8 cellular contexts compared by ENCODE assay signal in the genomic region with DNA sequence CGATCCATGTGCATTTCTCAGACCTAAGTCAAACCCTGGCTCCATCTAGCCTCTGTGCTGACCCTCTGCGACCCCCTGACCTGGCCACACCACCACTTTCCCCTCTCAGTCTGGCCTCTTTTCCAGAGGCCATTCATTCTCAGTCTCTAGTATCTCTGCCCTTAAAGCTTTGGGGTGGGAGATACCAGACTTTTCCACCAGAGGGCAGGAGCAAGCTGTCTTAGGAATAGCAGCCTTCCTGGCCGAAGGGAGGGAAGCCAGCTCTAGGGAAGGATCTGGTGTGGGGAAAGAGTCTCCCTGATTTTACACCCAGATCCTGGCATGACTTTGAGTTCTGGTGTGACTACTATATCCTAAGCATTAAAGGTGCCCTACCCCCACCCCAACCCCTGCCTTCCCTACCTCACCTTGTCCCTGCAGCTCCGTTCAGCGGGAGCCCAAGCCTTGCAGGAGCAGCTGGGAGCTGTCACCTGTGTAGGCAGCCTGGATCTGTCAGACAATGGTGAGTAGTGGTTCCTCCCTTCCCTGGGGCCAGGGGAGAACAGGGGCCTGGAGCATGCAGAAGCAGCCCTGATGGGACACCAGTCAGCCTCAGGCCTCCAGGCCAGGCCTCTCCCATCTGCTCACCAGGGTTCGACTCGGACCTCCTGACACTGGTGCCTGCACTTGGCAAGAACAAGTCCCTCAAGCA. TPM values are rescaled to one million over a fixed set of nuclear protein-coding genes. Genes with fewer than 3 reads are reported as not detected.
DNase-seq lines count a peak whose midpoint lies in the region; ATAC-seq lines count a peak whose summit lies in the region.

No MANE protein-coding gene starts in this region.

- H3K9me3 Mint-ChIP-seq in activated naive CD8-positive, alpha-beta T cell treated with anti-CD3 and anti-CD28 coated beads, Interleukin-2, amount 10 ng/mL, durations not matched to agents 7 days and 5 days, result no peaks in the 10 kb centered on the region

- ATAC-seq in HG03175 (IDR thresholded peaks at IDR 0.05; ENCODE audit: unreplicated experiment) (peak; percentile 54), GM18867 (IDR thresholded peaks at IDR 0.05; ENCODE audit: unreplicated experiment) (no peak)
- peak; percentile 63 for ATAC-seq in activated naive CD8-positive, alpha-beta T cell treated with anti-CD3 and anti-CD28 coated beads, Interleukin-2, amount 10 ng/mL, durations not matched to agents 7 days and 5 days (ENCODE audit: low read depth)

- H3K4me3 Mint-ChIP-seq in activated naive CD8-positive, alpha-beta T cell treated with anti-CD3 and anti-CD28 coated beads, Interleukin-2, amount 10 ng/mL, durations not matched to agents 7 days and 5 days, result no peak overlapping the region

- POLR2A ChIA-PET in activated naive CD8-positive, alpha-beta T cell treated with anti-CD3 and anti-CD28 coated beads, Interleukin-2, amount 10 ng/mL, durations not matched to agents 7 days and 5 days (lab: Charles Lee), result interaction anchor here (0.7 to 4.3 kb wide), 10 partner anchors 17 to 245 kb away, joined by 3 to 35 read pairs (median 6); a partner anchor contains a TSS

- DNase-seq in 8988T, result peak; percentile 82
- peak; percentile 68 for DNase-seq in ELF-1 (ENCODE audit: low read depth, low spot score)
- DNase-seq in NCI-H82 (lab: John Stamatoyannopoulos, UW), result peak; percentile 89
- no peak for DNase-seq in activated naive CD8-positive, alpha-beta T cell treated with anti-CD3 and anti-CD28 coated beads, Interleukin-2, amount 10 ng/mL, durations not matched to agents 7 days and 5 days
- peak in 38 of 42 donors; percentile 27 to 93 (median 79) for DNase-seq in head of caudate nucleus
- peak in 6 of 10 donors; percentile 54 to 95 (median 79) for DNase-seq in posterior cingulate gyrus

- H3K27me3 Mint-ChIP-seq in activated naive CD8-positive, alpha-beta T cell treated with anti-CD3 and anti-CD28 coated beads, Interleukin-2, amount 10 ng/mL, durations not matched to agents 7 days and 5 days, result peaks cover 2% of the 10 kb centered on the region

- intact Hi-C loops in head of caudate nucleus (cut with DNase I) (loop anchor here (5.0 kb wide), 1 partner anchor 34 kb away; a partner anchor contains a TSS), posterior cingulate gyrus (cut with DNase I) (no loop called here)

- H3K4me1 Mint-ChIP-seq in activated naive CD8-positive, alpha-beta T cell treated with anti-CD3 and anti-CD28 coated beads, Interleukin-2, amount 10 ng/mL, durations not matched to agents 7 days and 5 days, result peaks cover 2% of the 10 kb centered on the region

- H3K36me3 Mint-ChIP-seq in activated naive CD8-positive, alpha-beta T cell treated with anti-CD3 and anti-CD28 coated beads, Interleukin-2, amount 10 ng/mL, durations not matched to agents 7 days and 5 days, result no peaks in the 10 kb centered on the region

- peak overlapping the region; percentile 78 for H3K27ac Mint-ChIP-seq in activated naive CD8-positive, alpha-beta T cell treated with anti-CD3 and anti-CD28 coated beads, Interleukin-2, amount 10 ng/mL, durations not matched to agents 7 days and 5 days

RNA-seq across cellular contexts. Expression of a gene that starts 6.6 kb away (rescaled TPM):
- under 1 TPM; 0.80 to 0.91 TPM for total RNA-seq in activated naive CD8-positive, alpha-beta T cell treated with anti-CD3 and anti-CD28 coated beads, Interleukin-2, amount 10 ng/mL, durations not matched to agents 7 days and 5 days

RNA-seq across cellular contexts. Expression of a gene that starts 13.0 kb away (rescaled TPM):
- total RNA-seq in activated naive CD8-positive, alpha-beta T cell treated with anti-CD3 and anti-CD28 coated beads, Interleukin-2, amount 10 ng/mL, durations not matched to agents 7 days and 5 days, result under 1 TPM in 1 of 2 experiments, not detected in 1; 0.14 TPM

RNA-seq across cellular contexts. Expression of a gene that starts 35.7 kb away (rescaled TPM):
- 10 to 100 TPM; 47.4 to 50.6 TPM for total RNA-seq in activated naive CD8-positive, alpha-beta T cell treated with anti-CD3 and anti-CD28 coated beads, Interleukin-2, amount 10 ng/mL, durations not matched to agents 7 days and 5 days

RNA-seq across cellular contexts. Expression of a gene that starts 56.2 kb away (rescaled TPM):
- 100 to 1,000 TPM; 100 to 105 TPM for total RNA-seq in activated naive CD8-positive, alpha-beta T cell treated with anti-CD3 and anti-CD28 coated beads, Interleukin-2, amount 10 ng/mL, durations not matched to agents 7 days and 5 days

RNA-seq across cellular contexts. Expression of a gene that starts 56.3 kb away (rescaled TPM):
- total RNA-seq in activated naive CD8-positive, alpha-beta T cell treated with anti-CD3 and anti-CD28 coated beads, Interleukin-2, amount 10 ng/mL, durations not matched to agents 7 days and 5 days, result 1 to 10 TPM; 3.3 to 3.4 TPM
